Comparison of ENCODE assay signal across 8 cellular contexts in the genomic region with DNA sequence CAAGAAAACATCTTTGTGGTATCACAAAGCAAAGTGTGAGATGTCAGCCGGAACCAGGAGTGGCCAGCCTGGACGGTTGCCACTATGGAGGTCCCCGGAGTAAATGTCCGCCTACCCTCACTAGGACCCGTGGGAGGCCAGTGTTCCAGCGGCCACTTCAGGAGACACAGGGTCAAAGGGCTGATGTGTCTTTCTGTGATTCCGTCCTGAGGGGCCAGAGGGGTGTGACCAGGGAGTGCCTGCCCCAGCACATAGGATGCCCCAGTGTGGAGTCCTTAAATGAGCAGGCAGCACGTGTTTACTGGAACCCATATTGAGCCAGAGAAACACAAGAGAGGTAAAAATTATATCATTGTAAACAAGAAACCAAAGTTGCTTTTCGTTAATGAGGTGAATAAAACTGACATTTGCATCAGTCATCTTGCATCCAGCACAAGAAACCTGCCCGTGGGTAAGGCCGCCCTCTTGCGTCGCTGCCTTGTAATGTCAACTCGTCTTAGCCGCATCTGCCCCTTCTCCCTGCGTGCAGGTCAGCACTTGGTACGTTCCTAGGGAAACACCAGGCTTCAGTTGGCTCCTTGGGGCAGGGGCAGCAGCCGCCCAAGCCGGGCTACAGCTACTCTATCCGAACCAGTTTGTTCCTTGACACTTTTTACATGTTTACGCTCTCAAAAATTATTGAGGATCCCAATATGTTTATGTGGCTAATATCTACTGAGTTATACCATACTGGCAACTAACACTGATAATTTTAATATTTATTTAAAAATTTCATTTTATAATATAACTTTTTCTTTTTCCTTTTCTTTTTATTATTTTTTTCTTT. TPM values are rescaled to one million over a fixed set of nuclear protein-coding genes. Genes with fewer than 3 reads are reported as not detected.
DNase-seq lines count a peak whose midpoint lies in the region; ATAC-seq and TF ChIP-seq lines count a peak whose summit lies in the region.

No MANE protein-coding gene starts in this region.

- peak; percentile 91 for TF ChIP-seq CTCF in C4-2B (conservative IDR thresholded peaks at IDR 0.05)
- TF ChIP-seq CTCF in colonic mucosa (IDR thresholded peaks at IDR 0.05): peak; percentile 81
- peak; percentile 83 to 94 (median 90) for TF ChIP-seq CTCF in right lobe of liver (IDR thresholded peaks at IDR 0.05)

- no peak for TF ChIP-seq POLR2A in right lobe of liver (IDR thresholded peaks at IDR 0.05)

- H3K9me3 ChIP-seq in colonic mucosa (no peaks in the 10 kb centered on the region), right lobe of liver (no peaks in the 10 kb centered on the region)

- intact Hi-C loops in colonic mucosa (cut with DNase I): loop anchor here (2.0 kb wide), 1 partner anchor 143 kb away; no protein-coding TSS in a partner anchor
- intact Hi-C loops in right lobe of liver (cut with DNase I): loop anchor here (5.0 to 10.0 kb wide), 3 partner anchors 76 to 133 kb away; a partner anchor contains a TSS

- WGBS in right lobe of liver (ENCODE audit: insufficient coverage, low coverage, low lambda C conversion rate, missing lambda C conversion rate): 8% methylated on average over 15 of the region's 21 CpGs

- ATAC-seq in GM19351 (IDR thresholded peaks at IDR 0.05; ENCODE audit: unreplicated experiment) (peak; percentile 98), HG03442 (IDR thresholded peaks at IDR 0.05; ENCODE audit: unreplicated experiment) (peak; percentile 92), right lobe of liver (peak; percentile 83 to 86 (median 86))

- H3K27ac ChIP-seq in C4-2B (no peak overlapping the region), colonic mucosa (no peak overlapping the region), right lobe of liver (no peak overlapping the region)

- H3K4me3 ChIP-seq in colonic mucosa (no peak overlapping the region), right lobe of liver (no peak overlapping the region)

- no peak overlapping the region for H3K9ac ChIP-seq in colonic mucosa (ENCODE audit: low read depth in 2 of 2, low read length in 2 of 2)

- H3K36me3 ChIP-seq in colonic mucosa: no peaks in the 10 kb centered on the region
- no peaks in the 10 kb centered on the region for H3K36me3 ChIP-seq in right lobe of liver

- H3K27me3 ChIP-seq in colonic mucosa: no peaks in the 10 kb centered on the region
- no peaks in the 10 kb centered on the region for H3K27me3 ChIP-seq in right lobe of liver

- H3K4me1 ChIP-seq in colonic mucosa (no peaks in the 10 kb centered on the region), right lobe of liver (peaks cover 0 to 31% (median 9%) of the 10 kb centered on the region in 4 donors)

- DNase-seq in NCI-H524 (lab: John Stamatoyannopoulos, UW) (peak; percentile 64 to 83), colonic mucosa (peak; percentile 86), right lobe of liver (peak; percentile 80 to 82 (median 82))
- DNase-seq in activated CD4-positive, alpha-beta T cell treated with anti-CD3 and anti-CD28 coated beads for 4 hours: peak; percentile 67 to 69
- DNase-seq in stimulated activated CD4-positive, alpha-beta T cell treated with anti-CD3 and anti-CD28 coated beads, TNF-alpha, amount 100 ng/mL, for 24 hours (ENCODE audit: low read depth in 3 of 3): peak; percentile 47 to 79 (median 60)

RNA-seq across cellular contexts. Expression of a gene that starts 46.7 kb away (rescaled TPM):
- 100 to 1,000 TPM; 158 to 190 TPM for total RNA-seq in colonic mucosa
- 100 to 1,000 TPM in 4 of 6 experiments, 10 to 100 TPM in 2; 80.0 to 143 (median 126) TPM for total RNA-seq in right lobe of liver
